In genomic region chr19:42325308-42325895, GRCh38 we compare ENCODE assay signal across 8 cellular contexts. TPM values are rescaled to one million over a fixed set of nuclear protein-coding genes. Genes with fewer than 3 reads are reported as not detected.
DNase-seq lines count a peak whose midpoint lies in the region; ATAC-seq, FAIRE-seq and TF ChIP-seq lines count a peak whose summit lies in the region.

Gene MEGF8 (plus strand): TSS chr19:42325635. CDS start chr19:42326244, 609 bp downstream.

- no peaks in the 10 kb centered on the region for H3K36me3 ChIP-seq in right atrium auricular region
- no peaks in the 10 kb centered on the region for H3K36me3 ChIP-seq in psoas muscle (ENCODE audit: insufficient read depth in 1 of 2, low read depth in 1 of 2)

- H3K9me3 ChIP-seq in T-helper 17 cell (ENCODE audit: control insufficient read depth, low read length, poor library complexity, severe bottlenecking) (no peaks in the 10 kb centered on the region), right atrium auricular region (no peaks in the 10 kb centered on the region), psoas muscle (no peaks in the 10 kb centered on the region)

- peaks cover 6% of the 10 kb centered on the region for H3K36me3 Mint-ChIP-seq in T-helper 17 cell (ENCODE audit: low read depth)

- intact Hi-C loops in psoas muscle (cut with DNase I), result loop anchor here in 1 of 2 donors (5.0 kb wide), 1 partner anchor 193 kb away; the partner anchor contains the start of gene POU2F2

- ATAC-seq in HG02884 (IDR thresholded peaks at IDR 0.05; ENCODE audit: unreplicated experiment), result peak; percentile 86
- peak; percentile 92 for ATAC-seq in T-helper 17 cell
- peak; percentile 97 for ATAC-seq in psoas muscle

- FAIRE-seq in urothelium cell line (lab: Jason Lieb, UNC), result peak; percentile 79

- WGBS in psoas muscle, 3 donors, result 0 to 1% (median 1%) methylated on average over 45 of the region's 45 CpGs

- H3K27me3 ChIP-seq in right atrium auricular region (peaks cover 10 to 23% of the 10 kb centered on the region in 2 donors), psoas muscle (ENCODE audit: insufficient read depth in 3 of 3, low read length in 2 of 3) (peaks cover 0 to 22% (median 14%) of the 10 kb centered on the region in 3 donors)

- H3K27me3 Mint-ChIP-seq in T-helper 17 cell, result peaks cover 6% of the 10 kb centered on the region

- H3K27ac ChIP-seq in right atrium auricular region, result peak within 1 kb of the TSS; percentile 79 to 86
- H3K27ac ChIP-seq in psoas muscle, result peak within 1 kb of the TSS; percentile 77

- peaks cover 0 to 41% of the 10 kb centered on the region in 2 donors for H3K4me1 ChIP-seq in right atrium auricular region
- H3K4me1 ChIP-seq in psoas muscle, result peaks cover 17% of the 10 kb centered on the region

- peaks cover 21% of the 10 kb centered on the region for H3K4me1 Mint-ChIP-seq in T-helper 17 cell

- H3K4me3 Mint-ChIP-seq in T-helper 17 cell, result peak within 1 kb of the TSS; percentile 95

- TF ChIP-seq CTCF in GM13977 (IDR thresholded peaks at IDR 0.05; ENCODE audit: extremely low read depth, insufficient read depth, missing control alignments) (peak; percentile 96), right atrium auricular region (IDR thresholded peaks at IDR 0.05) (peak; percentile 60 to 87), psoas muscle (IDR thresholded peaks at IDR 0.05) (no peak)

- peak; percentile 98 for DNase-seq in GM13977 (ENCODE audit: low spot score)
- peak; percentile 99 for DNase-seq in NCI-H1694 (lab: John Stamatoyannopoulos, UW)
- DNase-seq in T-helper 17 cell, result peak; percentile 91 to 97 (median 96)
- peak; percentile 88 to 99 (median 97) for DNase-seq in anterior cingulate cortex (lab: John Stamatoyannopoulos, UW)
- DNase-seq in right atrium auricular region (ENCODE audit: low spot score), result peak; percentile 97
- peak; percentile 97 to 99 for DNase-seq in psoas muscle
- DNase-seq in urothelium cell line (ENCODE audit: low spot score), result peak; percentile 98

- in situ Hi-C loops in GM13977 (cut with MboI; ENCODE audit: low pct_unique_long_range_greater_than_20kb, low sequenced_read_pairs, unreplicated experiment), result no loop called here

- peak within 1 kb of the TSS; percentile 89 for H3K27ac Mint-ChIP-seq in T-helper 17 cell

- H3K4me3 ChIP-seq in right atrium auricular region (peak within 1 kb of the TSS; percentile 78 to 79), psoas muscle (peak within 1 kb of the TSS; percentile 91)

RNA-seq across cellular contexts. Expression of gene MEGF8, which starts in this region (rescaled TPM):
- total RNA-seq in T-helper 17 cell (1 to 10 TPM; 4.6 to 6.1 TPM), right atrium auricular region (10 to 100 TPM; 24.3 to 31.2 TPM), psoas muscle (10 to 100 TPM in 3 of 4 donors, 1 to 10 TPM in 1; 7.9 to 21.1 (median 16.8) TPM)
- polyA plus RNA-seq in psoas muscle, result 1 to 10 TPM; 3.3 to 8.1 (median 4.3) TPM

Comparison
In these comparisons a context has a peak if more than half of its experiments do, and no peak if none do; other contexts are left out.
1. Peak in every context shown above with its lines: DNase-seq, ATAC-seq, H3K4me3 ChIP-seq and H3K27ac ChIP-seq.